13 cellular contexts compared by ENCODE assay signal in the genomic region with DNA sequence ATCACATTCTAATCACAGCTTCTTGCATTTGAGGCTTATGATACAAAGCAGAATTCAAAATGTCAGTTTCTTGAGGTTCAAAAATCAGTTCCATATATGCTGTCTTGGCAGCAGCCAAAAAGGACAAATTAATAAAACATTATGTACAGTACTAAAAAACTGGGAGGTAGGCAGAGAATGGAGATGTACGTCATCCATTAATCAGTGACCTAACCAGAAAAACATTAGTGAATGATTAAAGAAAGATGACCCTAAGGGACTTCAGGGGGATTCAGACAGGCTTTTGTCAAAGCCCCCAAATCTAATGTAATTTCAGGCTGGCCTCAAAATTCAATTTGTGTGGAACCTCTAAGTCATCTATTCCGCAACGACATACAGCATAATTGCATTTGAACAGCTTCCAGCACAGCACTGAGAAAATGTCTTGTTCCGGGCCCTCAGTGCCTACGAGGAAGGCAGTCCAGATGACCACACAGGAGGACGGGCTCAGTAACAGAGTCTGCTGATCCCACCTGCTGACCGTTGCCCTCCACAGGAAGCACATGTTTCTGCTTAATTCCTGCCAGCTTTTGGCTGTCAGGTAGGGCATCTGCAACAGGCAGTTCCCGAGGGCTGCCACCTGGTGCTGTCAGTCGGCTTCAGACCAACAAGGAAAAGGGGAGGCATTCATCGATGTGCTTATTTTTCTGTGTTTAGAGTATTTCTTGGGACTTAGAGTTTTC.
A peak's percentile ranks its signal among the peaks of the same experiment; 100 is the strongest.
DNase-seq lines count a peak whose midpoint lies in the region; ATAC-seq, FAIRE-seq and TF ChIP-seq lines count a peak whose summit lies in the region.
"Had no signal": no experiment of that assay in that cellular context is flagged by ENCODE, and none has a peak within 500 bp of the region (broad histone marks: within the 10 kb centered on the region; RNA-seq: fewer than 3 reads in every experiment).

No MANE protein-coding gene starts in this region.

- no peaks in the 10 kb centered on the region for H3K4me1 Mint-ChIP-seq in activated CD4-positive, alpha-beta T cell treated with anti-CD3 and anti-CD28 coated beads for 36 hours

- H3K9me3 ChIP-seq in GM12878 (replicated peaks; ENCODE audit: control insufficient read depth, insufficient read depth, low read length), result no peaks in the 10 kb centered on the region
- H3K9me3 ChIP-seq: tibial nerve had no signal

- RAD21 ChIA-PET in GM12878 (lab: Charles Lee; ENCODE audit: unreplicated experiment), result no interaction called here

- no peak overlapping the region for H3K4me3 Mint-ChIP-seq in activated CD4-positive, alpha-beta T cell treated with anti-CD3 and anti-CD28 coated beads for 36 hours

- SMC1A ChIA-PET in GM12878 (lab: Charles Lee; ENCODE audit: uncharacterized antibody, unreplicated experiment), result no interaction called here

- H3K4me1 ChIP-seq in GM12878 (ENCODE audit: control insufficient read depth, insufficient read depth, low read length), result no peaks in the 10 kb centered on the region

- no peak overlapping the region for H3K27ac ChIP-seq in GM12878 (ENCODE audit: control insufficient read depth, insufficient read depth)
- H3K27ac ChIP-seq: tibial nerve had no signal

- H3K36me3 ChIP-seq in GM12878 (ENCODE audit: control insufficient read depth in 2 of 2, insufficient read depth in 2 of 2, low read length in 1 of 2), result no peaks in the 10 kb centered on the region
- no peaks in the 10 kb centered on the region for H3K36me3 ChIP-seq in kidney epithelial cell (ENCODE audit: control insufficient read depth, insufficient read depth, low read length)
- H3K36me3 ChIP-seq: tibial nerve had no signal

- no peak overlapping the region for H3K27ac Mint-ChIP-seq in activated CD4-positive, alpha-beta T cell treated with anti-CD3 and anti-CD28 coated beads for 36 hours

- in situ Hi-C loops in GM12878 (cut with MboI) (no loop called here), KBM-7 (cut with MboI; ENCODE audit: low pct_unique_long_range_greater_than_20kb, low sequenced_read_pairs) (no loop called here)

- H4K20me1 ChIP-seq in GM12878 (ENCODE audit: control insufficient read depth, insufficient read depth), result no peaks in the 10 kb centered on the region

- no peak for FAIRE-seq in GM12878 (lab: Jason Lieb, UNC)
- FAIRE-seq: RCC 7860 had no signal

- TF ChIP-seq RAD21 in GM12878 (IDR thresholded peaks at IDR 0.05; ENCODE audit: insufficient read depth, low read depth, low read length), result no peak

- TF ChIP-seq POLR2A in GM12878 (IDR thresholded peaks at IDR 0.05; ENCODE audit: low read depth, low read length), result no peak

- H3K36me3 Mint-ChIP-seq in activated CD4-positive, alpha-beta T cell treated with anti-CD3 and anti-CD28 coated beads for 36 hours (ENCODE audit: low read depth), result no peaks in the 10 kb centered on the region

- CTCF ChIA-PET in activated CD4-positive, alpha-beta T cell treated with anti-CD3 and anti-CD28 coated beads for 36 hours (lab: Charles Lee), result no interaction called here
- CTCF ChIA-PET in GM12878 (lab: Yijun Ruan, JAX), result interaction anchor here (1.3 kb wide), 1 partner anchor 13 kb away, joined by 4 read pairs; no protein-coding TSS in a partner anchor

- H2AFZ ChIP-seq in GM12878 (ENCODE audit: control insufficient read depth, low read depth, low read length), result no peak overlapping the region

- H3K79me2 ChIP-seq in GM12878 (ENCODE audit: control insufficient read depth, insufficient read depth, low read length), result no peaks in the 10 kb centered on the region

- TF ChIP-seq CTCF in GM12878 (IDR thresholded peaks at IDR 0.05 in 2 of 3, conservative IDR thresholded peaks at IDR 0.05 in 1 of 3; ENCODE audit: control insufficient read depth in 2 of 3, extremely low read depth in 1 of 3, insufficient read depth in 1 of 3, low read depth in 3 of 3, low read length in 3 of 3) (no peak), kidney epithelial cell (IDR thresholded peaks at IDR 0.05; ENCODE audit: insufficient read depth, low read length, poor library complexity, severe bottlenecking) (peak; percentile 39)

- intact Hi-C loops in activated CD4-positive, alpha-beta T cell treated with anti-CD3 and anti-CD28 coated beads for 36 hours (cut with DNase I, micrococcal nuclease), result no loop called here
- intact Hi-C loops in GM12878 (cut with micrococcal nuclease; ENCODE audit: unreplicated experiment), result no loop called here
- intact Hi-C loops in sciatic nerve (cut with DNase I), result no loop called here

- BruUV-seq in GM12878 (replicated peaks; lab: Mats Ljungman, UMichigan), result no TSS peak

- peak; percentile 8 for DNase-seq in activated CD4-positive, alpha-beta T cell treated with anti-CD3 and anti-CD28 coated beads for 36 hours
- no peak for DNase-seq in activated CD4-positive, alpha-beta T cell treated with anti-CD3 and anti-CD28 coated beads, Interleukin-2, amount 50 U/mL, for 48 hours
- DNase-seq in GM12878 (ENCODE audit: low read depth, low spot score), result no peak
- DNase-seq in kidney epithelial cell (ENCODE audit: low read depth), result no peak
- DNase-seq in sciatic nerve (ENCODE audit: low spot score), result no peak
- DNase-seq in KBM-7, result no peak
- DNase-seq in activated CD8-positive, alpha-beta memory T cell treated with anti-CD3 and anti-CD28 coated beads for 24 hours, result no peak
- DNase-seq in NCI-H510A treated with DMSO at 0.1 percent for 48 hours (lab: John Stamatoyannopoulos, UW), result no peak
- DNase-seq: hippocampal formation, NCI-H2171 treated with DMSO at 0.1 percent for 48 hours had no signal

- 26% methylated on average over 10 of the region's 10 CpGs for WGBS in GM12878 (ENCODE audit: insufficient coverage, insufficient replicate concordance, low lambda C conversion rate, missing lambda C conversion rate)

- no peak for TF ChIP-seq EP300 in GM12878 (IDR thresholded peaks at IDR 0.05; ENCODE audit: borderline replicate concordance in 1 of 2, control insufficient read depth in 1 of 2, low read depth in 2 of 2, low read length in 2 of 2)

- H3K9ac ChIP-seq in GM12878 (ENCODE audit: control insufficient read depth, insufficient read depth, low read length), result no peak overlapping the region

- no peak for ATAC-seq in activated CD4-positive, alpha-beta T cell treated with anti-CD3 and anti-CD28 coated beads for 36 hours
- peak; percentile 21; the same call in 2 of the 3 replicates for ATAC-seq in GM12878
- ATAC-seq in sciatic nerve, result peak; percentile 78

- POLR2A ChIA-PET in activated CD4-positive, alpha-beta T cell treated with anti-CD3 and anti-CD28 coated beads for 36 hours (lab: Charles Lee), result no interaction called here
- POLR2A ChIA-PET in GM12878 (lab: Charles Lee), result no interaction called here

- H3K27me3 Mint-ChIP-seq in activated CD4-positive, alpha-beta T cell treated with anti-CD3 and anti-CD28 coated beads for 36 hours, result peaks cover 3% of the 10 kb centered on the region

- H3K4me2 ChIP-seq in GM12878 (ENCODE audit: control insufficient read depth, insufficient read depth), result no peak overlapping the region
- H3K4me2 ChIP-seq: smooth muscle cell had no signal

- H3K27me3 ChIP-seq in GM12878 (replicated peaks in 1 of 2; ENCODE audit: control insufficient read depth in 2 of 2, insufficient read depth in 2 of 2, low read length in 1 of 2) (no peaks in the 10 kb centered on the region; a peak in 1 of 4 replicates), kidney epithelial cell (ENCODE audit: control insufficient read depth, insufficient read depth, low read length) (no peaks in the 10 kb centered on the region)
- H3K27me3 ChIP-seq: tibial nerve had no signal

- H3K4me3 ChIP-seq in GM12878 (no peak overlapping the region), kidney epithelial cell (ENCODE audit: low read depth, low read length) (no peak overlapping the region)
- H3K4me3 ChIP-seq: smooth muscle cell, tibial nerve had no signal

- no peaks in the 10 kb centered on the region for H3K9me3 Mint-ChIP-seq in activated CD4-positive, alpha-beta T cell treated with anti-CD3 and anti-CD28 coated beads for 36 hours (ENCODE audit: low read depth)

TF ChIP-seq in GM12878, 131 proteins besides CTCF, POLR2A, EP300 and RAD21:
- TF ChIP-seq, protein P1, sequence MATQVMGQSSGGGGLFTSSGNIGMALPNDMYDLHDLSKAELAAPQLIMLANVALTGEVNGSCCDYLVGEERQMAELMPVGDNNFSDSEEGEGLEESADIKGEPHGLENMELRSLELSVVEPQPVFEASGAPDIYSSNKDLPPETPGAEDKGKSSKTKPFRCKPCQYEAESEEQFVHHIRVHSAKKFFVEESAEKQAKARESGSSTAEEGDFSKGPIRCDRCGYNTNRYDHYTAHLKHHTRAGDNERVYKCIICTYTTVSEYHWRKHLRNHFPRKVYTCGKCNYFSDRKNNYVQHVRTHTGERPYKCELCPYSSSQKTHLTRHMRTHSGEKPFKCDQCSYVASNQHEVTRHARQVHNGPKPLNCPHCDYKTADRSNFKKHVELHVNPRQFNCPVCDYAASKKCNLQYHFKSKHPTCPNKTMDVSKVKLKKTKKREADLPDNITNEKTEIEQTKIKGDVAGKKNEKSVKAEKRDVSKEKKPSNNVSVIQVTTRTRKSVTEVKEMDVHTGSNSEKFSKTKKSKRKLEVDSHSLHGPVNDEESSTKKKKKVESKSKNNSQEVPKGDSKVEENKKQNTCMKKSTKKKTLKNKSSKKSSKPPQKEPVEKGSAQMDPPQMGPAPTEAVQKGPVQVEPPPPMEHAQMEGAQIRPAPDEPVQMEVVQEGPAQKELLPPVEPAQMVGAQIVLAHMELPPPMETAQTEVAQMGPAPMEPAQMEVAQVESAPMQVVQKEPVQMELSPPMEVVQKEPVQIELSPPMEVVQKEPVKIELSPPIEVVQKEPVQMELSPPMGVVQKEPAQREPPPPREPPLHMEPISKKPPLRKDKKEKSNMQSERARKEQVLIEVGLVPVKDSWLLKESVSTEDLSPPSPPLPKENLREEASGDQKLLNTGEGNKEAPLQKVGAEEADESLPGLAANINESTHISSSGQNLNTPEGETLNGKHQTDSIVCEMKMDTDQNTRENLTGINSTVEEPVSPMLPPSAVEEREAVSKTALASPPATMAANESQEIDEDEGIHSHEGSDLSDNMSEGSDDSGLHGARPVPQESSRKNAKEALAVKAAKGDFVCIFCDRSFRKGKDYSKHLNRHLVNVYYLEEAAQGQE (IDR thresholded peaks at IDR 0.05; ENCODE audit: low read depth, low read length), result no peak
- TF ChIP-seq, protein P2, sequence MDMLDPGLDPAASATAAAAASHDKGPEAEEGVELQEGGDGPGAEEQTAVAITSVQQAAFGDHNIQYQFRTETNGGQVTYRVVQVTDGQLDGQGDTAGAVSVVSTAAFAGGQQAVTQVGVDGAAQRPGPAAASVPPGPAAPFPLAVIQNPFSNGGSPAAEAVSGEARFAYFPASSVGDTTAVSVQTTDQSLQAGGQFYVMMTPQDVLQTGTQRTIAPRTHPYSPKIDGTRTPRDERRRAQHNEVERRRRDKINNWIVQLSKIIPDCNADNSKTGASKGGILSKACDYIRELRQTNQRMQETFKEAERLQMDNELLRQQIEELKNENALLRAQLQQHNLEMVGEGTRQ (IDR thresholded peaks at IDR 0.05; ENCODE audit: borderline replicate concordance, low read depth, low read length), result no peak
- TF ChIP-seq NR2F1 (conservative IDR thresholded peaks at IDR 0.05), result no peak
- no peak for TF ChIP-seq POU2F2 (IDR thresholded peaks at IDR 0.05; ENCODE audit: borderline replicate concordance, low read depth, low read length)
- TF ChIP-seq TCF12 (IDR thresholded peaks at IDR 0.05; ENCODE audit: low read depth, low read length), result no peak
